Comparison of ENCODE assay signal across 8 cellular contexts in the genomic region with DNA sequence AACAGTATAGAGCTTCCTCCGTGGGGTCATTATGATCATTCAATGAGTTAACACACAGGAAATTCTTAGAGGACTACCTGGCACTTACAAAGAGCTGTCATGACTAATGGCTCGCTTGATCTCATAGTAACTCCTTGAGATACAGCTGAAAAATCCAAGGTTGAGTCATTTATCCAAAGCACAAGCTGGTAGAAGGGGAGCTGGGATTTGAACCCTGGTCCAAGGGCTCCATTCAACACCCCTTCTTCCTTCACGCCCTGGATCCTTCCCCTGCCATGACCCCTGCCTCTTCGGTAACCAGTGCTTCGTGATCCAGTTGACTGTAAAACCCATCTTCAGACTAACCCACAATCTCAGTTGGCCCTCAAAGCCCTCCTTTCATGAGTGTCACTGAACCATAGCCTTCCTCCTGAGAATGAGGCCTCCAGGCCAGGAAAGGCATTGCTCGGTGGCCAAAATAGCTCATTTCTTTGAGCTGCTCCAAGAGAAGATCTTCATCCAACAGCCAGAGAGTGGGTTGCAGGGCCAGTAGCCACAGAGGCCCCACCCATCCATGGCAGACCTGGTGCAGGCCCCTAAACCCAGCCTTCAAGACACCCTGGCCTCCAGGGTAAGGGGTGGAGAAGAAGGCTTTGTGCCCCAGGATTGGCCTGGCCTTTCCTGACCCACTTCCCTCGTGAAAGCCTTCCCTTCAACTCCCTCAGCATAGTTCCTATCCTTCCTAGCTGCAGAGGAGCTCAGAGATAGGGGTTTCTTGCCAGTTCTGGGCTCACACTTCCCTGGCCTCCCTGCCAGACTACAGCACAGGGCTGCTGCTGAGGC. TPM values are rescaled to one million over a fixed set of nuclear protein-coding genes. Genes with fewer than 3 reads are reported as not detected.
DNase-seq lines count a peak whose midpoint lies in the region; ATAC-seq, FAIRE-seq and TF ChIP-seq lines count a peak whose summit lies in the region.

No MANE protein-coding gene starts in this region.

- no peaks in the 10 kb centered on the region for H3K27me3 ChIP-seq in prostate gland (replicated peaks; ENCODE audit: insufficient read depth)

- H3K36me3 ChIP-seq in prostate gland: peaks cover 7 to 13% of the 10 kb centered on the region in 2 donors

- TF ChIP-seq CTCF in fibroblast of the aortic adventitia (IDR thresholded peaks at IDR 0.05; ENCODE audit: insufficient read depth, low read length) (no peak), prostate gland (IDR thresholded peaks at IDR 0.05) (no peak)

- intact Hi-C loops in prostate gland (cut with DNase I): loop anchor here (5.0 kb wide), 1 partner anchor 108 kb away; no protein-coding TSS in a partner anchor

- no peaks in the 10 kb centered on the region for H3K27me3 Mint-ChIP-seq in T-cell

- peaks cover 87 to 92% (median 92%) of the 10 kb centered on the region in 3 donors for H3K4me1 Mint-ChIP-seq in T-cell

- CTCF ChIA-PET in T-cell (lab: Charles Lee): interaction anchor here (0.6 to 7.9 kb wide), 4 partner anchors 31 to 536 kb away, joined by 3 to 52 read pairs (median 3); no protein-coding TSS in a partner anchor

- no peaks in the 10 kb centered on the region for H3K9me3 ChIP-seq in prostate gland

- H3K4me3 ChIP-seq in fibroblast of the aortic adventitia (ENCODE audit: low read depth, low read length) (no peak overlapping the region), prostate gland (no peak overlapping the region)

- no peak for FAIRE-seq in GM12891 (lab: Jason Lieb, UNC)

- TF ChIP-seq POLR2A in prostate gland (IDR thresholded peaks at IDR 0.05) (no peak), GM12891 (IDR thresholded peaks at IDR 0.05; ENCODE audit: low read depth, low read length) (no peak)

- DNase-seq in Daoy (ENCODE audit: low read depth) (peak; percentile 89), T-cell (no peak), fibroblast of the aortic adventitia (ENCODE audit: low read depth) (peak; percentile 85), prostate gland (ENCODE audit: low spot score) (no peak), GM12891 (ENCODE audit: insufficient read length, low spot score) (no peak), COLO829 (ENCODE audit: low spot score) (no peak)
- no peak for DNase-seq in activated naive CD4-positive, alpha-beta T cell treated with anti-CD3 and anti-CD28 coated beads, Interleukin-2, amount 50 U/mL, for 72 hours (ENCODE audit: low spot score in 2 of 2)

- WGBS in prostate gland: 70% methylated on average over 7 of the region's 7 CpGs

- ATAC-seq in T-cell (replicated peaks in 1 of 4) (no peak), HG03342 (IDR thresholded peaks at IDR 0.05; ENCODE audit: unreplicated experiment) (no peak)
- ATAC-seq in activated naive CD4-positive, alpha-beta T cell treated with anti-CD3 and anti-CD28 coated beads, Interleukin-2, amount 50 U/mL, for 72 hours: no peak

- POLR2A ChIA-PET in T-cell (lab: Charles Lee): interaction anchor here (0.6 to 1.4 kb wide), 3 partner anchors 10 to 100 kb away, joined by 3 to 5 read pairs (median 5); no protein-coding TSS in a partner anchor

- no peaks in the 10 kb centered on the region for H3K9me3 Mint-ChIP-seq in T-cell
- peaks cover 0 to 4% of the 10 kb centered on the region in 2 donors for H3K9me3 Mint-ChIP-seq in activated naive CD4-positive, alpha-beta T cell treated with anti-CD3 and anti-CD28 coated beads, Interleukin-2, amount 50 U/mL, for 72 hours

- peak overlapping the region in 1 of 3 donors; percentile 98 for H3K4me3 Mint-ChIP-seq in T-cell

- peaks cover 26% of the 10 kb centered on the region for H3K36me3 Mint-ChIP-seq in T-cell
- H3K36me3 Mint-ChIP-seq in activated naive CD4-positive, alpha-beta T cell treated with anti-CD3 and anti-CD28 coated beads, Interleukin-2, amount 50 U/mL, for 72 hours: peaks cover 29 to 39% of the 10 kb centered on the region in 2 donors

- H3K27ac ChIP-seq in prostate gland: peak overlapping the region; percentile 54 to 99

- H3K4me1 ChIP-seq in prostate gland (replicated peaks): peaks cover 5% of the 10 kb centered on the region

- H3K27ac Mint-ChIP-seq in T-cell: peak overlapping the region; percentile 93 to 99
- peak overlapping the region in 1 of 2 donors; percentile 78 for H3K27ac Mint-ChIP-seq in activated naive CD4-positive, alpha-beta T cell treated with anti-CD3 and anti-CD28 coated beads, Interleukin-2, amount 50 U/mL, for 72 hours

TF ChIP-seq in GM12891, 5 proteins besides CTCF, POLR2A, EP300 and RAD21:
- no peak for TF ChIP-seq POU2F2 (IDR thresholded peaks at IDR 0.05; ENCODE audit: low read depth, low read length)
- TF ChIP-seq PAX5 (IDR thresholded peaks at IDR 0.05; ENCODE audit: insufficient read depth, low read length, severe bottlenecking): no peak
- TF ChIP-seq SPI1 (IDR thresholded peaks at IDR 0.05; ENCODE audit: low read depth, low read length): no peak
- no peak for TF ChIP-seq POLR2AphosphoS5 (IDR thresholded peaks at IDR 0.05; ENCODE audit: low read depth, low read length)
- TF ChIP-seq TAF1 (IDR thresholded peaks at IDR 0.05; ENCODE audit: low read depth, low read length): no peak

RNA-seq across cellular contexts. Expression of a gene that starts 7.7 kb away (rescaled TPM):
- total RNA-seq in Daoy (2014; rRNA removed; shearing (Covaris generic)): 34.7 and 50.9 TPM in 2 replicates
- total RNA-seq in T-cell: 100 to 1,000 TPM; 123 to 253 (median 233) TPM
- 24.1 and 53.8 TPM in 2 replicates for total RNA-seq in fibroblast of the aortic adventitia (ENCODE audit: low replicate concordance)
- 100 to 1,000 TPM; 359 to 556 TPM for total RNA-seq in prostate gland
- 48.8 TPM for polyA plus RNA-seq in GM12891 (2012; ENCODE audit: low read depth, missing spikeins)
- total RNA-seq in activated naive CD4-positive, alpha-beta T cell treated with anti-CD3 and anti-CD28 coated beads, Interleukin-2, amount 50 U/mL, for 72 hours: 100 to 1,000 TPM in 1 of 2 donors, 10 to 100 TPM in 1; 73.4 to 158 TPM

Comparison
In these comparisons a context has a peak if more than half of its experiments do, and no peak if none do; other contexts are left out.
1. DNase-seq: peak in Daoy (single experiment) and fibroblast of the aortic adventitia (single experiment); none in T-cell (0 of 34), prostate gland (single experiment), GM12891 (single experiment), COLO829 (single experiment) and activated naive CD4-positive, alpha-beta T cell treated with anti-CD3 and anti-CD28 coated beads, Interleukin-2, amount 50 U/mL, for 72 hours (0 of 2).